Comparison of ENCODE assay signal across 1 cellular context in the genomic region with DNA sequence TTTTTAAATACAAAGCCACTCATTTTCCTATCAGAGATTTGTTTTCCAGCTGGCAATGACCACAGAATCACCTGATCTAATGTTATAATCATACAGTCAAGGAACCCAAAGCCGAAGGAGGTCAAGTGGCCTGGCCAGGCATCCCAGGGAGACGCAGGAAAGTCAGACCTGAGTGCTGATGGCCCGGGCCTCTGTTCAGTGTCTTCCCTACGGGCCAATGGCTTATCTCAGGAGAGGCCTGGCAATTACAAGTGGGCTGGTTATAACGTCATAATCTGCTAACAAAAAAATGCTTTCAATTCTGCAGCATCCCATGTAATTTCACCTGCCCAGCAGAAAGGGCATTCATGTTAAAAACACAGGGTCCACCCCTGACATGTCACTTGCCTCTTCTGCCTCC.
TF ChIP-seq lines count a peak whose summit lies in the region.

No MANE protein-coding gene starts in this region.

TF ChIP-seq in SK-N-SH treated with all-trans-retinoic acid at 6 μM for 48 hours, 23 proteins besides CTCF, POLR2A, EP300 and RAD21 (continued from another document):
- TF ChIP-seq PATZ1 (CRISPR knock-in tag; IDR thresholded peaks at IDR 0.05; ENCODE audit: borderline replicate concordance) (no peak), PPARA (CRISPR knock-in tag; IDR thresholded peaks at IDR 0.05; ENCODE audit: borderline replicate concordance) (no peak)
